ENCODE assay signal across 9 cellular contexts in genomic region chr6:155493694-155494143, GRCh38. TPM values are rescaled to one million over a fixed set of nuclear protein-coding genes. Genes with fewer than 3 reads are reported as not detected.
DNase-seq lines count a peak whose midpoint lies in the region; ATAC-seq, FAIRE-seq and TF ChIP-seq lines count a peak whose summit lies in the region.
"Had no signal": no experiment of that assay in that cellular context is flagged by ENCODE, and none has a peak within 500 bp of the region (broad histone marks: within the 10 kb centered on the region; RNA-seq: fewer than 3 reads in every experiment).

No MANE protein-coding gene starts in this region.

- H3K79me2 ChIP-seq in keratinocyte (ENCODE audit: control insufficient read depth, insufficient read depth, low read length): no peaks in the 10 kb centered on the region

- H3K27ac ChIP-seq in keratinocyte (ENCODE audit: control insufficient read depth, insufficient read depth, low read length): peak overlapping the region; percentile 67
- H3K27ac ChIP-seq in naive thymus-derived CD4-positive, alpha-beta T cell (ENCODE audit: low read depth, low read length): no peak overlapping the region
- H3K27ac ChIP-seq: neutrophil had no signal

- no peak overlapping the region for H3K9ac ChIP-seq in keratinocyte (ENCODE audit: control insufficient read depth, extremely low read depth, insufficient read depth, low read length)

- no peak overlapping the region for H3K4me3 Mint-ChIP-seq in activated naive CD8-positive, alpha-beta T cell treated with anti-CD3 and anti-CD28 coated beads, Interleukin-2, amount 50 U/mL, for 24 hours
- no peak overlapping the region for H3K4me3 Mint-ChIP-seq in naive thymus-derived CD4-positive, alpha-beta T cell

- H3K9me1 ChIP-seq in keratinocyte (ENCODE audit: control insufficient read depth, extremely low read depth, insufficient read depth, low read length): no peaks in the 10 kb centered on the region

- POLR2A ChIA-PET in naive thymus-derived CD4-positive, alpha-beta T cell (lab: Charles Lee): no interaction called here

- H3K4me1 ChIP-seq in keratinocyte (ENCODE audit: control insufficient read depth, extremely low read depth, insufficient read depth, low read length): peaks cover 23% of the 10 kb centered on the region
- no peaks in the 10 kb centered on the region for H3K4me1 ChIP-seq in naive thymus-derived CD4-positive, alpha-beta T cell (ENCODE audit: control insufficient read depth in 2 of 2, insufficient read depth in 2 of 2, low read length in 2 of 2)

- peak overlapping the region in 1 of 3 experiments; percentile 41 for H3K4me3 ChIP-seq in keratinocyte (ENCODE audit: control insufficient read depth in 2 of 3, extremely low read depth in 1 of 3, insufficient read depth in 2 of 3, low read depth in 1 of 3, low read length in 3 of 3)
- H3K4me3 ChIP-seq in naive thymus-derived CD4-positive, alpha-beta T cell (ENCODE audit: low read length): no peak overlapping the region

- H3K27me3 ChIP-seq in keratinocyte (ENCODE audit: control insufficient read depth, extremely low read depth, insufficient read depth, low read length): no peaks in the 10 kb centered on the region
- no peaks in the 10 kb centered on the region for H3K27me3 ChIP-seq in naive thymus-derived CD4-positive, alpha-beta T cell (ENCODE audit: control insufficient read depth in 2 of 2, insufficient read depth in 2 of 2, low read length in 2 of 2)
- H3K27me3 ChIP-seq: neutrophil had no signal

- intact Hi-C loops in naive thymus-derived CD4-positive, alpha-beta T cell (cut with micrococcal nuclease): no loop called here

- peak overlapping the region; percentile 27 for H2AFZ ChIP-seq in keratinocyte (ENCODE audit: control insufficient read depth, low read length)

- dilution Hi-C loops in keratinocyte (cut with MboI; ENCODE audit: extremely low pct_ligation_motif_present, low sequenced_read_pairs): no loop called here

- FAIRE-seq in keratinocyte (lab: Jason Lieb, UNC): peak; percentile 97

- DNase-seq in EH (ENCODE audit: low read depth) (peak; percentile 99), keratinocyte (ENCODE audit: low read depth, low spot score) (peak; percentile 88), cerebellum (ENCODE audit: low spot score) (no peak), NCI-H345 (lab: John Stamatoyannopoulos, UW) (no peak)
- no peak for DNase-seq in activated naive CD8-positive, alpha-beta T cell treated with anti-CD3 and anti-CD28 coated beads, Interleukin-2, amount 50 U/mL, for 24 hours
- DNase-seq in naive thymus-derived CD4-positive, alpha-beta T cell: no peak

- ATAC-seq in GM21360 (IDR thresholded peaks at IDR 0.05; ENCODE audit: unreplicated experiment): peak; percentile 93
- ATAC-seq in HG03558 (IDR thresholded peaks at IDR 0.05; ENCODE audit: extremely low read depth, unreplicated experiment): peak; percentile 87
- peak; percentile 70 for ATAC-seq in activated naive CD8-positive, alpha-beta T cell treated with anti-CD3 and anti-CD28 coated beads, Interleukin-2, amount 50 U/mL, for 24 hours
- no peak for ATAC-seq in naive thymus-derived CD4-positive, alpha-beta T cell

- no peaks in the 10 kb centered on the region for H4K20me1 ChIP-seq in keratinocyte (ENCODE audit: control insufficient read depth, extremely low read depth, insufficient read depth, low read length)

- peaks cover 5% of the 10 kb centered on the region for H3K9me3 Mint-ChIP-seq in activated naive CD8-positive, alpha-beta T cell treated with anti-CD3 and anti-CD28 coated beads, Interleukin-2, amount 50 U/mL, for 24 hours
- H3K9me3 Mint-ChIP-seq in naive thymus-derived CD4-positive, alpha-beta T cell: peaks cover 0 to 11% (median 4%) of the 10 kb centered on the region in 11 donors

- H3K9me3 ChIP-seq in keratinocyte (ENCODE audit: control insufficient read depth, low read depth, low read length): peaks cover 2% of the 10 kb centered on the region
- H3K9me3 ChIP-seq in naive thymus-derived CD4-positive, alpha-beta T cell (ENCODE audit: control insufficient read depth in 2 of 3, low read length in 3 of 3): no peaks in the 10 kb centered on the region
- H3K9me3 ChIP-seq: neutrophil had no signal

- CTCF ChIA-PET in naive thymus-derived CD4-positive, alpha-beta T cell (lab: Charles Lee): no interaction called here

- H3K36me3 Mint-ChIP-seq in activated naive CD8-positive, alpha-beta T cell treated with anti-CD3 and anti-CD28 coated beads, Interleukin-2, amount 50 U/mL, for 24 hours (ENCODE audit: low read depth): no peaks in the 10 kb centered on the region
- peaks cover 0 to 5% (median 3%) of the 10 kb centered on the region in 5 donors for H3K36me3 Mint-ChIP-seq in naive thymus-derived CD4-positive, alpha-beta T cell

- no peak for TF ChIP-seq CTCF in keratinocyte (optimal IDR thresholded peaks at IDR 0.05 in 1 of 3, IDR thresholded peaks at IDR 0.05 in 1 of 3, conservative IDR thresholded peaks at IDR 0.05 in 1 of 3; ENCODE audit: extremely low read depth in 1 of 3, insufficient read depth in 2 of 3, low read length in 3 of 3)

- H3K27me3 Mint-ChIP-seq in activated naive CD8-positive, alpha-beta T cell treated with anti-CD3 and anti-CD28 coated beads, Interleukin-2, amount 50 U/mL, for 24 hours: no peaks in the 10 kb centered on the region
- no peaks in the 10 kb centered on the region for H3K27me3 Mint-ChIP-seq in naive thymus-derived CD4-positive, alpha-beta T cell

- H3K4me1 Mint-ChIP-seq in activated naive CD8-positive, alpha-beta T cell treated with anti-CD3 and anti-CD28 coated beads, Interleukin-2, amount 50 U/mL, for 24 hours: peaks cover 14% of the 10 kb centered on the region
- peaks cover 0 to 6% (median 0%) of the 10 kb centered on the region in 7 donors for H3K4me1 Mint-ChIP-seq in naive thymus-derived CD4-positive, alpha-beta T cell

- H3K27ac Mint-ChIP-seq in activated naive CD8-positive, alpha-beta T cell treated with anti-CD3 and anti-CD28 coated beads, Interleukin-2, amount 50 U/mL, for 24 hours: peak overlapping the region; percentile 38
- H3K27ac Mint-ChIP-seq in naive thymus-derived CD4-positive, alpha-beta T cell: no peak overlapping the region

- H3K4me2 ChIP-seq in keratinocyte (ENCODE audit: control insufficient read depth, extremely low read depth, insufficient read depth, low read depth, low read length): peak overlapping the region; percentile 73

- H3K36me3 ChIP-seq in keratinocyte (ENCODE audit: control insufficient read depth in 2 of 2, extremely low read depth in 1 of 2, insufficient read depth in 2 of 2, low read length in 2 of 2): no peaks in the 10 kb centered on the region
- H3K36me3 ChIP-seq in naive thymus-derived CD4-positive, alpha-beta T cell (ENCODE audit: control insufficient read depth in 2 of 3, insufficient read depth in 3 of 3, low read length in 3 of 3): no peaks in the 10 kb centered on the region
- H3K36me3 ChIP-seq: neutrophil had no signal

RNA-seq across cellular contexts. Expression of gene NOX3, which starts 38.1 kb away (rescaled TPM):
- not detected in 3 replicates for polyA plus RNA-seq in keratinocyte
- not detected for polyA plus RNA-seq in keratinocyte (2011; ENCODE audit: low read depth)
- not detected in 2 replicates for polyA plus RNA-seq in keratinocyte (2011; cell fraction: cytosol; rRNA removed)
- not detected in 2 replicates for polyA plus RNA-seq in keratinocyte (2011; cell fraction: nucleus; rRNA removed)
- polyA plus RNA-seq in keratinocyte (2012; ENCODE audit: low replicate concordance): not detected in 2 replicates
- not detected in 3 replicates for polyA minus RNA-seq in keratinocyte
- not detected for polyA minus RNA-seq in keratinocyte (2011; cell fraction: cytosol; rRNA and poly(A)+ RNA removed)
- not detected in 2 replicates for polyA minus RNA-seq in keratinocyte (2011; cell fraction: nucleus; rRNA and poly(A)+ RNA removed)
- not detected for total RNA-seq in cerebellum
- total RNA-seq in naive thymus-derived CD4-positive, alpha-beta T cell: not detected
- polyA plus RNA-seq in naive thymus-derived CD4-positive, alpha-beta T cell: not detected

Comparison
In these comparisons a context has a peak if more than half of its experiments do, and no peak if none do; other contexts are left out.
1. DNase-seq: peak in EH (single experiment) and keratinocyte (single experiment); none in activated naive CD8-positive, alpha-beta T cell treated with anti-CD3 and anti-CD28 coated beads, Interleukin-2, amount 50 U/mL, for 24 hours (single experiment), cerebellum (single experiment), naive thymus-derived CD4-positive, alpha-beta T cell (0 of 9) and NCI-H345 (single experiment).